ENCODE assay signal across 1 cellular context in the genomic region with DNA sequence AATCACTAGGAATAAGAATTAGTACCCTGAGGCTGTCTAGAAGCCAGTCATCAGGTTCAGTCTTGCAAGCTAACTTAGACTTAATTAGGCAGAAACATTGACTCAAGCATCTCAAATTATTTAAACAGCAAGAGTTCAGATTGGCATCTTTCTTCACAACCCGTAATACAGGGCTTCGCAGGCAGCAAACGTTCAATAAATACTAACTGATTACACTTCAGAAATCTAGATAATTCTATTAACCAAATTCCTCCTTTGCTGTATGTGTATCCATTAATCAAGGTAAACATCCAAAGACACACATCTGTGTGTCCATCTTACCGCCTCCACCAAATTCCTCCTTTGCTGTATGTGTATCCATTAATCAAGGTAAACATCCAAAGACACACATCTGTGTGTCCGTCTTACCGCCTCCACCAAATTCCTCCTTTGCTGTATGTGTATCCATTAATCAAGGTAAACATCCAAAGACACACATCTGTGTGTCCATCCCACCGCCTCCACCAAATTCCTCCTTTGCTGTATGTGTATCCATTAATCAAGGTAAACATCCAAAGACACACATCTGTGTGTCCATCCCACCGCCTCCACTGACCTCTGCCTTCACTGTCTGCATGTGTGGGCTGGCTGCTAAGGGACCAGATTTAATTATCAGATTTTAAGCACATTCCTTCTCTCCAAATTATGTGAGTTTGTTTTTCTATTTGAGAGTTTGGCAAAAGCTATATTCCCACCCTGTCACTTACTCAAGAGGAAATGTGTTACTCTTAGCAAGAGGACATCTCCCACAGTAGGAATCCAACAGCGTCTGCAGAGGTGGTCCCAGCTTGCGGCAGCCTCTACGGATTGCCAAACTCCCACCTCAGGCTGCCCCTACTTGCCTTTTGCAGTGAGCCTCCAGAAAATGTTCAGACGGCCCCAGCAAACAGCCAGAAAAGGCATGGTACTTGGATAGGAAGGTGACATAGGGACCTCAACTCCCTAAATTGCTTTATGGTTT.
TF ChIP-seq lines count a peak whose summit lies in the region.

No MANE protein-coding gene starts in this region.

TF ChIP-seq in HepG2, 621 proteins besides CTCF, POLR2A, EP300 and RAD21 (continued from another document and continues in another):
- TF ChIP-seq RFX5 (IDR thresholded peaks at IDR 0.05; ENCODE audit: low read depth, low read length) (no peak), ZFP1 (CRISPR knock-in tag; IDR thresholded peaks at IDR 0.05) (0 out of 2 replicates have a peak, but pooled peaks have one; percentile 21), RBM39 (IDR thresholded peaks at IDR 0.05; ENCODE audit: low read depth, low read length, poor library complexity, severe bottlenecking) (no peak), HOXA3 (CRISPR knock-in tag; IDR thresholded peaks at IDR 0.05) (peak; percentile 81), ZBTB38 (CRISPR knock-in tag; IDR thresholded peaks at IDR 0.05) (no peak), ATF1 (CRISPR knock-in tag; IDR thresholded peaks at IDR 0.05) (peak; percentile 80), HHEX (CRISPR knock-in tag; IDR thresholded peaks at IDR 0.05) (peak; percentile 98), ZNF292 (CRISPR knock-in tag; IDR thresholded peaks at IDR 0.05; ENCODE audit: borderline replicate concordance, low read depth) (peak; percentile 33; the same call in 1 of the 2 replicates), ZHX2 (IDR thresholded peaks at IDR 0.05; ENCODE audit: low read depth) (no peak), ZHX2 (CRISPR knock-in tag; IDR thresholded peaks at IDR 0.05; ENCODE audit: borderline replicate concordance) (no peak; the same call in 1 of the 2 replicates), ZNF451 (CRISPR knock-in tag; IDR thresholded peaks at IDR 0.05) (no peak), ZBTB37 (CRISPR knock-in tag; IDR thresholded peaks at IDR 0.05) (peak; percentile 96), GATAD1 (CRISPR knock-in tag; IDR thresholded peaks at IDR 0.05) (peak; percentile 70; the same call in 1 of the 2 replicates), PBX2 (CRISPR knock-in tag; IDR thresholded peaks at IDR 0.05) (peak; percentile 54; the same call in 1 of the 2 replicates), ZNF33B (CRISPR knock-in tag; IDR thresholded peaks at IDR 0.05) (no peak; the same call in 1 of the 2 replicates), GTF3A (CRISPR knock-in tag; conservative IDR thresholded peaks at IDR 0.05) (no peak), ZNF101 (CRISPR knock-in tag; IDR thresholded peaks at IDR 0.05; ENCODE audit: borderline replicate concordance, low read depth) (no peak), CREM (IDR thresholded peaks at IDR 0.05) (peak; percentile 99), CREM (CRISPR knock-in tag; IDR thresholded peaks at IDR 0.05) (no peak), NAIF1 (CRISPR knock-in tag; IDR thresholded peaks at IDR 0.05; ENCODE audit: borderline replicate concordance) (no peak; the same call in 1 of the 2 replicates), FOXO1 (CRISPR knock-in tag; IDR thresholded peaks at IDR 0.05) (peak; percentile 95), TBX2 (CRISPR knock-in tag; IDR thresholded peaks at IDR 0.05; ENCODE audit: borderline replicate concordance) (peak; percentile 100), EHMT2 (IDR thresholded peaks at IDR 0.05; ENCODE audit: borderline replicate concordance, low read depth, low read length) (peak; percentile 86), NR2F1 (CRISPR knock-in tag; IDR thresholded peaks at IDR 0.05) (peak in 1 of 2 experiments; percentile 86; a peak in 2 of 4 replicates), MED1 (CRISPR knock-in tag; IDR thresholded peaks at IDR 0.05) (peak; percentile 84), ZNF3 (CRISPR knock-in tag; IDR thresholded peaks at IDR 0.05) (no peak), GPN1 (CRISPR knock-in tag; IDR thresholded peaks at IDR 0.05; ENCODE audit: borderline replicate concordance) (no peak), NR3C1 (CRISPR knock-in tag; IDR thresholded peaks at IDR 0.05) (no peak), ZNF704 (CRISPR knock-in tag; IDR thresholded peaks at IDR 0.05; ENCODE audit: borderline replicate concordance) (no peak), SNRNP70 (IDR thresholded peaks at IDR 0.05; ENCODE audit: low read depth, low read length) (no peak), CREB1 (IDR thresholded peaks at IDR 0.05) (peak; percentile 28; the same call in 1 of the 2 replicates), CREB1 (CRISPR knock-in tag; IDR thresholded peaks at IDR 0.05) (peak; percentile 85), DMAP1 (CRISPR knock-in tag; IDR thresholded peaks at IDR 0.05) (0 out of 2 replicates have a peak, but pooled peaks have one; percentile 11), ZNF616 (CRISPR knock-in tag; IDR thresholded peaks at IDR 0.05; ENCODE audit: low read depth) (0 out of 2 replicates have a peak, but pooled peaks have one; percentile 41), FOXA1 (IDR thresholded peaks at IDR 0.05) (peak; percentile 97), FOXA1 (CRISPR knock-in tag; IDR thresholded peaks at IDR 0.05) (peak; percentile 98), ZSCAN21 (CRISPR knock-in tag; IDR thresholded peaks at IDR 0.05; ENCODE audit: borderline replicate concordance) (peak; percentile 77), NFE2L2 (IDR thresholded peaks at IDR 0.05; ENCODE audit: low read length) (no peak), ZNF761 (CRISPR knock-in tag; conservative IDR thresholded peaks at IDR 0.05) (peak; percentile 31; the same call in 1 of the 2 replicates), ZNF335 (CRISPR knock-in tag; IDR thresholded peaks at IDR 0.05) (0 out of 2 replicates have a peak, but pooled peaks have one; percentile 41)
- TF ChIP-seq, protein P1, sequence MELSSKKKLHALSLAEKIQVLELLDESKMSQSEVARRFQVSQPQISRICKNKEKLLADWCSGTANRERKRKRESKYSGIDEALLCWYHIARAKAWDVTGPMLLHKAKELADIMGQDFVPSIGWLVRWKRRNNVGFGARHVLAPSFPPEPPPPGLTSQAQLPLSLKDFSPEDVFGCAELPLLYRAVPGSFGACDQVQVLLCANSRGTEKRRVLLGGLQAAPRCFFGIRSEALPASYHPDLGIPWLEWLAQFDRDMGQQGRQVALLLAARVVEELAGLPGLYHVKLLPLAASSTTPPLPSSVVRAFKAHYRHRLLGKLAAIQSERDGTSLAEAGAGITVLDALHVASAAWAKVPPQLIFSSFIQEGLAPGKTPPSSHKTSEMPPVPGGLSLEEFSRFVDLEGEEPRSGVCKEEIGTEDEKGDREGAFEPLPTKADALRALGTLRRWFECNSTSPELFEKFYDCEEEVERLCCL (CRISPR knock-in tag; IDR thresholded peaks at IDR 0.05; ENCODE audit: borderline replicate concordance): 0 out of 2 replicates have a peak, but pooled peaks have one; percentile 43
- TF ChIP-seq, protein P2, sequence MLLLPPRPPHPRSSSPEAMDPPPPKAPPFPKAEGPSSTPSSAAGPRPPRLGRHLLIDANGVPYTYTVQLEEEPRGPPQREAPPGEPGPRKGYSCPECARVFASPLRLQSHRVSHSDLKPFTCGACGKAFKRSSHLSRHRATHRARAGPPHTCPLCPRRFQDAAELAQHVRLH (CRISPR knock-in tag; IDR thresholded peaks at IDR 0.05; ENCODE audit: borderline replicate concordance, low read depth): peak; percentile 82; the same call in 1 of the 2 replicates
- TF ChIP-seq, protein P3, sequence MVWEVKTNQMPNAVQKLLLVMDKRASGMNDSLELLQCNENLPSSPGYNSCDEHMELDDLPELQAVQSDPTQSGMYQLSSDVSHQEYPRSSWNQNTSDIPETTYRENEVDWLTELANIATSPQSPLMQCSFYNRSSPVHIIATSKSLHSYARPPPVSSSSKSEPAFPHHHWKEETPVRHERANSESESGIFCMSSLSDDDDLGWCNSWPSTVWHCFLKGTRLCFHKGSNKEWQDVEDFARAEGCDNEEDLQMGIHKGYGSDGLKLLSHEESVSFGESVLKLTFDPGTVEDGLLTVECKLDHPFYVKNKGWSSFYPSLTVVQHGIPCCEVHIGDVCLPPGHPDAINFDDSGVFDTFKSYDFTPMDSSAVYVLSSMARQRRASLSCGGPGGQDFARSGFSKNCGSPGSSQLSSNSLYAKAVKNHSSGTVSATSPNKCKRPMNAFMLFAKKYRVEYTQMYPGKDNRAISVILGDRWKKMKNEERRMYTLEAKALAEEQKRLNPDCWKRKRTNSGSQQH (CRISPR knock-in tag; IDR thresholded peaks at IDR 0.05; ENCODE audit: low read depth): peak; percentile 54; the same call in 1 of the 2 replicates
- TF ChIP-seq, protein P4, sequence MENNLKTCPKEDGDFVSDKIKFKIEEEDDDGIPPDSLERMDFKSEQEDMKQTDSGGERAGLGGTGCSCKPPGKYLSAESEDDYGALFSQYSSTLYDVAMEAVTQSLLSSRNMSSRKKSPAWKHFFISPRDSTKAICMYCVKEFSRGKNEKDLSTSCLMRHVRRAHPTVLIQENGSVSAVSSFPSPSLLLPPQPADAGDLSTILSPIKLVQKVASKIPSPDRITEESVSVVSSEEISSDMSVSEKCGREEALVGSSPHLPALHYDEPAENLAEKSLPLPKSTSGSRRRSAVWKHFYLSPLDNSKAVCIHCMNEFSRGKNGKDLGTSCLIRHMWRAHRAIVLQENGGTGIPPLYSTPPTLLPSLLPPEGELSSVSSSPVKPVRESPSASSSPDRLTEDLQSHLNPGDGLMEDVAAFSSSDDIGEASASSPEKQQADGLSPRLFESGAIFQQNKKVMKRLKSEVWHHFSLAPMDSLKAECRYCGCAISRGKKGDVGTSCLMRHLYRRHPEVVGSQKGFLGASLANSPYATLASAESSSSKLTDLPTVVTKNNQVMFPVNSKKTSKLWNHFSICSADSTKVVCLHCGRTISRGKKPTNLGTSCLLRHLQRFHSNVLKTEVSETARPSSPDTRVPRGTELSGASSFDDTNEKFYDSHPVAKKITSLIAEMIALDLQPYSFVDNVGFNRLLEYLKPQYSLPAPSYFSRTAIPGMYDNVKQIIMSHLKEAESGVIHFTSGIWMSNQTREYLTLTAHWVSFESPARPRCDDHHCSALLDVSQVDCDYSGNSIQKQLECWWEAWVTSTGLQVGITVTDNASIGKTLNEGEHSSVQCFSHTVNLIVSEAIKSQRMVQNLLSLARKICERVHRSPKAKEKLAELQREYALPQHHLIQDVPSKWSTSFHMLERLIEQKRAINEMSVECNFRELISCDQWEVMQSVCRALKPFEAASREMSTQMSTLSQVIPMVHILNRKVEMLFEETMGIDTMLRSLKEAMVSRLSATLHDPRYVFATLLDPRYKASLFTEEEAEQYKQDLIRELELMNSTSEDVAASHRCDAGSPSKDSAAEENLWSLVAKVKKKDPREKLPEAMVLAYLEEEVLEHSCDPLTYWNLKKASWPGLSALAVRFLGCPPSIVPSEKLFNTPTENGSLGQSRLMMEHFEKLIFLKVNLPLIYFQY (CRISPR knock-in tag; IDR thresholded peaks at IDR 0.05; ENCODE audit: borderline replicate concordance): peak; percentile 22; the same call in 1 of the 2 replicates
